9 cellular contexts compared by ENCODE assay signal in the genomic region with DNA sequence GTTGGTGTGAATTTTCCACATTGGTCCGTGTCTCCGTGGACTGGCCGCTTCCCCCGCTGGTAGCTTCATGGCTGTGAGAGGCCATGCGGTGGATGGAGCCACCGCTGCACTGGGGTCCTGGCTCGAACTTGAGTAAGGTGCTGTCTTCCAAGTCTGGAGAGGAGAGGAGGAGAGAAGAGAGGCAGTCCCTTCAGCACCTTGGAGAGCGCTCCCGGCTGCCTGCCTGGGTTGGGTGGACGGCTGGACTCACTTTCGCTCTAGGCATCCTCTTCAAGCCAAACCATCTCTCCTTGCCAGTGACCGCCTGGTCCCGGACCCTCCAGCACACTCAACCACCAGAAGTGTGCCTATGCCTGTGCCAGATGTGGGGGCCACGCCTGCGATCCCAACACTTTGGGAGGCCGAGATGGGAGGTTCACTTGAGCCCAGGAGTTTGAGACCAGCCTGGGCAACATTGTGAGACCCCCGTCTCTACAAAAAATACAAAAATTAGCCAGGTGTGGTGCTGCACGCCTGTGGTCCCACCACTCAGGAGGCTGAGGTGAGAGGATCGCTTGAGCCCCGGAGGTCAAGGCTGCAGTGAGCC. TPM values are rescaled to one million over a fixed set of nuclear protein-coding genes. Genes with fewer than 3 reads are reported as not detected.
A peak's percentile ranks its signal among the peaks of the same experiment; 100 is the strongest.
DNase-seq lines count a peak whose midpoint lies in the region; ATAC-seq, FAIRE-seq and TF ChIP-seq lines count a peak whose summit lies in the region.
"Had no signal": no experiment of that assay in that cellular context is flagged by ENCODE, and none has a peak within 500 bp of the region (broad histone marks: within the 10 kb centered on the region; RNA-seq: fewer than 3 reads in every experiment).

No MANE protein-coding gene starts in this region.

- H3K9me3 ChIP-seq in H9 (ENCODE audit: control insufficient read depth, low read depth, low read length): no peaks in the 10 kb centered on the region
- no peaks in the 10 kb centered on the region for H3K9me3 ChIP-seq in SK-N-SH
- H3K9me3 ChIP-seq in suprapubic skin: no peaks in the 10 kb centered on the region

- TF ChIP-seq EP300 in SK-N-SH (IDR thresholded peaks at IDR 0.05; ENCODE audit: borderline replicate concordance in 1 of 2, low read depth in 1 of 2, low read length in 1 of 2): no peak
- no peak for TF ChIP-seq EP300 in suprapubic skin (IDR thresholded peaks at IDR 0.05)

- WGBS in H9 (ENCODE audit: extremely low coverage, insufficient read length, low lambda C conversion rate): no CpG with 5 or more reads among the region's 20 CpGs
- 76% methylated on average over 13 of the region's 20 CpGs for whole genome bisulfite sequencing in SK-N-SH (ENCODE audit: low lambda C conversion rate)
- WGBS in mesendoderm (ENCODE audit: extremely low coverage, insufficient coverage, low lambda C conversion rate): no CpG with 5 or more reads among the region's 20 CpGs
- 41% methylated on average over 20 of the region's 20 CpGs for WGBS in suprapubic skin

- H3K14ac ChIP-seq in H9 (ENCODE audit: insufficient read depth, low read length): no peak overlapping the region

- H2BK5ac ChIP-seq in H9 (ENCODE audit: insufficient read length, low read length) (no peak overlapping the region), mesendoderm (ENCODE audit: low read length) (no peak overlapping the region)

- H3K79me1 ChIP-seq in H9 (ENCODE audit: insufficient read depth, low read depth, low read length, poor library complexity, severe bottlenecking): peaks cover 4% of the 10 kb centered on the region
- H3K79me1 ChIP-seq in mesendoderm (ENCODE audit: low read length): peaks cover 6% of the 10 kb centered on the region

- H2AK5ac ChIP-seq in H9 (ENCODE audit: insufficient read length, low read length) (no peak overlapping the region), mesendoderm (ENCODE audit: low read length) (no peak overlapping the region)

- H2BK120ac ChIP-seq in H9 (ENCODE audit: low read depth, low read length, poor library complexity, severe bottlenecking) (no peak overlapping the region), mesendoderm (ENCODE audit: low read depth, low read length) (no peak overlapping the region)

- no peak overlapping the region for H2BK12ac ChIP-seq in H9 (ENCODE audit: insufficient read length, low read depth, low read length)

- H2BK15ac ChIP-seq in H9 (ENCODE audit: low read depth, low read length) (no peak overlapping the region), mesendoderm (replicated peaks; ENCODE audit: low read depth) (no peak overlapping the region)

- H3K18ac ChIP-seq in H9 (ENCODE audit: insufficient read length, low read depth, low read length) (no peak overlapping the region), mesendoderm (ENCODE audit: low read length) (no peak overlapping the region)

- H3K4me2 ChIP-seq in H9 (ENCODE audit: insufficient read depth, insufficient read length, low read length) (no peak overlapping the region), SK-N-SH (no peak overlapping the region), mesendoderm (ENCODE audit: low read length) (no peak overlapping the region)
- H3K4me2 ChIP-seq: KMS-11 had no signal

- H3K79me2 ChIP-seq in H9 (ENCODE audit: insufficient read depth, low read length): no peaks in the 10 kb centered on the region; the same call in 1 of the 2 replicates
- no peaks in the 10 kb centered on the region for H3K79me2 ChIP-seq in SK-N-SH (ENCODE audit: insufficient read depth)
- no peaks in the 10 kb centered on the region for H3K79me2 ChIP-seq in mesendoderm (ENCODE audit: control insufficient read depth, insufficient read depth, low read length)

- no peak overlapping the region for H2BK20ac ChIP-seq in H9 (ENCODE audit: low read depth, low read length, poor library complexity, severe bottlenecking)

- no peaks in the 10 kb centered on the region for H3F3A ChIP-seq in SK-N-SH (replicated peaks; ENCODE audit: insufficient read depth)

- no peaks in the 10 kb centered on the region for H3K9me2 ChIP-seq in SK-N-SH

- no peak for TF ChIP-seq RAD21 in SK-N-SH (IDR thresholded peaks at IDR 0.05; ENCODE audit: low read length)

- H3K23ac ChIP-seq in H9 (ENCODE audit: insufficient read length, low read depth, low read length): no peak overlapping the region
- H3K23ac ChIP-seq in mesendoderm (ENCODE audit: low read length): no peak overlapping the region

- no peak for TF ChIP-seq CTCF in H9 (conservative IDR thresholded peaks at IDR 0.05)
- TF ChIP-seq CTCF in SK-N-SH (IDR thresholded peaks at IDR 0.05): no peak
- no peak for TF ChIP-seq CTCF in suprapubic skin (IDR thresholded peaks at IDR 0.05)
- TF ChIP-seq CTCF in D721Med (IDR thresholded peaks at IDR 0.05; ENCODE audit: insufficient read depth, missing control alignments): no peak

- no peak overlapping the region for H3K27ac Mint-ChIP-seq in H9

- H4K91ac ChIP-seq in H9 (ENCODE audit: insufficient read length, low read depth, low read length): no peak overlapping the region

- H3K56ac ChIP-seq in H9 (ENCODE audit: insufficient read length, low read depth, low read length) (no peak overlapping the region), mesendoderm (ENCODE audit: low read length) (no peak overlapping the region)

- POLR2A ChIA-PET in SK-N-SH (lab: Yijun Ruan, JAX): no interaction called here

- H3K27ac ChIP-seq in H9 (ENCODE audit: insufficient read length, low read depth, low read length): no peak overlapping the region
- no peak overlapping the region for H3K27ac ChIP-seq in SK-N-SH (ENCODE audit: low read depth in 2 of 2, low read length in 1 of 2)
- no peak overlapping the region for H3K27ac ChIP-seq in mesendoderm (ENCODE audit: low read depth, low read length)
- no peak overlapping the region for H3K27ac ChIP-seq in suprapubic skin
- H3K27ac ChIP-seq: KMS-11 had no signal

- H3K36me3 ChIP-seq in SK-N-SH (replicated peaks in 1 of 2; ENCODE audit: control insufficient read depth in 1 of 2, insufficient read depth in 2 of 2, low read length in 1 of 2) (no peaks in the 10 kb centered on the region), mesendoderm (ENCODE audit: control insufficient read depth, insufficient read depth, low read length) (no peaks in the 10 kb centered on the region), suprapubic skin (no peaks in the 10 kb centered on the region)

- H3K4me3 Mint-ChIP-seq in H9: no peak overlapping the region

- H3K9ac ChIP-seq in H9 (ENCODE audit: extremely low read depth, insufficient read length, low read length) (no peak overlapping the region), SK-N-SH (no peak overlapping the region), mesendoderm (ENCODE audit: low read length) (no peak overlapping the region)
- H3K9ac ChIP-seq: KMS-11 had no signal

- H3K9me3 Mint-ChIP-seq in H9: no peaks in the 10 kb centered on the region

- no peak for ATAC-seq in HG03354 (IDR thresholded peaks at IDR 0.05; ENCODE audit: poor library complexity, severe bottlenecking, unreplicated experiment)

- no peak overlapping the region for H3T11ph ChIP-seq in H9 (ENCODE audit: low read length)

- CTCF ChIA-PET in SK-N-SH (lab: Yijun Ruan, JAX): interaction anchor here (0.7 to 1.7 kb wide), 3 partner anchors 19 to 28 kb away, joined by 3 to 9 read pairs (median 4); no protein-coding TSS in a partner anchor

- H3K4me1 Mint-ChIP-seq in H9: peaks cover 19 to 28% of the 10 kb centered on the region in 2 experiments

- no peak overlapping the region for H3K4me3 ChIP-seq in SK-N-SH (ENCODE audit: low read depth in 2 of 2, low read length in 1 of 2)
- no peak overlapping the region for H3K4me3 ChIP-seq in mesendoderm (ENCODE audit: low read length)
- H3K4me3 ChIP-seq in suprapubic skin: no peak overlapping the region

- H4K8ac ChIP-seq in H9 (replicated peaks; ENCODE audit: insufficient read length, low read depth, low read length) (no peak overlapping the region), mesendoderm (ENCODE audit: low read depth, low read length) (no peak overlapping the region)

- peak; percentile 83 for DNase-seq in H9
- DNase-seq in SK-N-SH: no peak
- peak; percentile 6 for DNase-seq in central memory CD4-positive, alpha-beta T cell
- DNase-seq in mesendoderm: peak; percentile 75
- DNase-seq in suprapubic skin (ENCODE audit: low spot score in 2 of 2): no peak
- no peak for DNase-seq in D721Med (ENCODE audit: insufficient read length, low spot score)
- no peak for DNase-seq in SW 1271 (lab: John Stamatoyannopoulos, UW)

- H3K4me1 ChIP-seq in H9 (ENCODE audit: insufficient read depth, low read length) (0 out of 2 replicates have a peak, but pooled peaks cover 3% of the 10 kb centered on the region), SK-N-SH (ENCODE audit: control insufficient read depth in 1 of 2, insufficient read depth in 2 of 2, low read depth in 1 of 2, low read length in 1 of 2) (peaks cover 0 to 20% of the 10 kb centered on the region in 2 experiments; a peak in 1 of 4 replicates), mesendoderm (ENCODE audit: control insufficient read depth, low read depth, low read length) (no peaks in the 10 kb centered on the region), suprapubic skin (peaks cover 5% of the 10 kb centered on the region)

- H2AFZ ChIP-seq in H9 (ENCODE audit: low read length) (no peak overlapping the region), SK-N-SH (ENCODE audit: low read depth) (no peak overlapping the region)

- no peak for TF ChIP-seq POLR2A in suprapubic skin (IDR thresholded peaks at IDR 0.05)

- peaks cover 6% of the 10 kb centered on the region for H3K23me2 ChIP-seq in H9 (ENCODE audit: insufficient read length, low read depth, low read length, poor library complexity, severe bottlenecking)

- peaks cover 0 to 19% (median 5%) of the 10 kb centered on the region in 3 experiments; a peak in 3 of 7 replicates for H3K36me3 Mint-ChIP-seq in H9 (ENCODE audit: insufficient read depth in 1 of 3, low read depth in 3 of 3)

- H3K4ac ChIP-seq in H9 (ENCODE audit: low read depth, low read length) (no peak overlapping the region), mesendoderm (ENCODE audit: low read depth, low read length) (no peak overlapping the region)

- peaks cover 13% of the 10 kb centered on the region for H3K27me3 Mint-ChIP-seq in H9 (ENCODE audit: low read depth)

- H3K27me3 ChIP-seq in H9 (ENCODE audit: insufficient read depth, low read length) (no peaks in the 10 kb centered on the region), SK-N-SH (ENCODE audit: insufficient read depth) (peaks cover 40% of the 10 kb centered on the region), mesendoderm (ENCODE audit: insufficient read depth, low read length, poor library complexity) (no peaks in the 10 kb centered on the region), suprapubic skin (peaks cover 71% of the 10 kb centered on the region)

- H4K20me1 ChIP-seq in H9 (ENCODE audit: control insufficient read depth, insufficient read depth, insufficient read length): peaks cover 2% of the 10 kb centered on the region
- no peaks in the 10 kb centered on the region for H4K20me1 ChIP-seq in SK-N-SH (ENCODE audit: insufficient read depth)

- no peak for FAIRE-seq in D721Med (lab: Jason Lieb, UNC)

- H4K5ac ChIP-seq in H9 (ENCODE audit: insufficient read length, low read depth, low read length) (no peak overlapping the region), mesendoderm (ENCODE audit: low read length) (no peak overlapping the region)

TF ChIP-seq in SK-N-SH, 30 proteins besides CTCF, POLR2A, EP300 and RAD21 (continues in another document):
- no peak for TF ChIP-seq JUND (IDR thresholded peaks at IDR 0.05)

RNA-seq across cellular contexts. Expression of a gene that starts 6.2 kb away (rescaled TPM):
- total RNA-seq in H9 (2021) (30.3 and 32.7 TPM in 2 replicates), suprapubic skin (not detected)
- polyA plus RNA-seq in SK-N-SH (2012; rRNA removed): 0.25 and 0.26 TPM in 2 replicates
- 0.19 and 0.66 TPM in 2 replicates for polyA plus RNA-seq in SK-N-SH (2012; cell fraction: cytosol; rRNA removed)
- polyA plus RNA-seq in SK-N-SH (2012; cell fraction: nucleus; rRNA removed): 0.15 and 0.20 TPM in 2 replicates
- polyA plus RNA-seq in mesendoderm (2013, experiment 1 of 2): 9.3 TPM
- 10.2 TPM for polyA plus RNA-seq in mesendoderm (2013, experiment 2 of 2)

Comparison
In these comparisons a context has a peak if more than half of its experiments do, and no peak if none do; other contexts are left out.
1. DNase-seq: peak in H9 (single experiment), central memory CD4-positive, alpha-beta T cell (single experiment) and mesendoderm (single experiment); none in SK-N-SH (single experiment), suprapubic skin (0 of 2), D721Med (single experiment) and SW 1271 (0 of 2).
2. RNA of a gene that starts 6.2 kb away (total RNA-seq): 30.3 to 32.7 TPM in H9; not detected in suprapubic skin; every median in the first group is over 10 times any median in the second.